ENCODE assay signal across 14 cellular contexts in genomic region chr13:35478384-35479222, GRCh38. TPM values are rescaled to one million over a fixed set of nuclear protein-coding genes. Genes with fewer than 3 reads are reported as not detected.
DNase-seq lines count a peak whose midpoint lies in the region; ATAC-seq and TF ChIP-seq lines count a peak whose summit lies in the region.
"Had no signal": no experiment of that assay in that cellular context is flagged by ENCODE, and none has a peak within 500 bp of the region (broad histone marks: within the 10 kb centered on the region; RNA-seq: fewer than 3 reads in every experiment).

No MANE protein-coding gene starts in this region.

- WGBS in mesenchymal stem cell, result under 1% methylated on average over 51 of the region's 51 CpGs
- WGBS in esophagus squamous epithelium, 2 donors, result 49 to 50% methylated on average over 27 to 45 of the region's 51 CpGs

- DNase-seq in AG10803 (ENCODE audit: low read depth) (no peak), H7 (peak; percentile 68), cerebellum (ENCODE audit: low spot score) (peak; percentile 52), mesenchymal stem cell (no peak), NCI-H187 (lab: John Stamatoyannopoulos, UW) (no peak), esophagus squamous epithelium (lab: John Stamatoyannopoulos, UW) (no peak)
- DNase-seq: activated CD4-positive, CD25-positive, alpha-beta regulatory T cell treated with anti-CD3 and anti-CD28 coated beads, Interleukin-2, amount 50 U/mL, for 72 hours; activated naive CD4-positive, alpha-beta T cell treated with Interleukin-2 at 50 U/mL for 16 hours; hippocampal formation; NCI-H524; SIG-M5 had no signal

- no peak overlapping the region for H2AK5ac ChIP-seq in mesenchymal stem cell (ENCODE audit: low read length, severe bottlenecking)

- no peak overlapping the region for H4K91ac ChIP-seq in mesenchymal stem cell (ENCODE audit: low read length)

- peaks cover 4% of the 10 kb centered on the region for H3K79me1 ChIP-seq in mesenchymal stem cell (replicated peaks; ENCODE audit: low read length, poor library complexity, severe bottlenecking)

- H3K14ac ChIP-seq in mesenchymal stem cell (ENCODE audit: low read length in 2 of 2), result no peak overlapping the region

- ATAC-seq in HG03457 (IDR thresholded peaks at IDR 0.05; ENCODE audit: unreplicated experiment) (no peak), GM21447 (IDR thresholded peaks at IDR 0.05; ENCODE audit: unreplicated experiment) (no peak)

- no peak overlapping the region for H2BK12ac ChIP-seq in mesenchymal stem cell (ENCODE audit: low read length in 2 of 2)

- H3K27ac ChIP-seq in mesenchymal stem cell (ENCODE audit: low read length, poor library complexity, severe bottlenecking) (no peak overlapping the region), esophagus squamous epithelium (no peak overlapping the region)

- H2BK15ac ChIP-seq in mesenchymal stem cell (ENCODE audit: low read depth, poor library complexity, severe bottlenecking), result no peak overlapping the region

- no peak overlapping the region for H2BK120ac ChIP-seq in mesenchymal stem cell (ENCODE audit: low read depth, low read length)

- peak overlapping the region; percentile 5 for H3K4me2 ChIP-seq in mesenchymal stem cell (ENCODE audit: low read length, poor library complexity, severe bottlenecking)

- TF ChIP-seq POLR2A in esophagus squamous epithelium (IDR thresholded peaks at IDR 0.05), result no peak

- no peak overlapping the region for H2BK5ac ChIP-seq in mesenchymal stem cell (ENCODE audit: low read depth, low read length, poor library complexity, severe bottlenecking)

- H3K36me3 ChIP-seq in H7 (replicated peaks; ENCODE audit: control insufficient read depth, insufficient read depth, low read length) (no peaks in the 10 kb centered on the region), mesenchymal stem cell (ENCODE audit: control insufficient read depth in 1 of 2, insufficient read depth in 2 of 2, low read depth in 1 of 2, low read length in 2 of 2) (peaks cover 0 to 7% of the 10 kb centered on the region in 2 experiments), esophagus squamous epithelium (no peaks in the 10 kb centered on the region)

- H3K4ac ChIP-seq in mesenchymal stem cell (ENCODE audit: low read depth in 1 of 2, low read length in 2 of 2), result no peak overlapping the region

- peaks cover 56% of the 10 kb centered on the region for H3K27me3 ChIP-seq in H7 (ENCODE audit: control insufficient read depth, insufficient read depth, low read length)
- H3K27me3 ChIP-seq in mesenchymal stem cell (ENCODE audit: control insufficient read depth in 1 of 2, insufficient read depth in 1 of 2, low read length in 2 of 2), result peaks cover 0 to 47% of the 10 kb centered on the region in 2 experiments
- peaks cover 0 to 64% (median 7%) of the 10 kb centered on the region in 4 donors for H3K27me3 ChIP-seq in esophagus squamous epithelium

- no peak overlapping the region for H3K18ac ChIP-seq in mesenchymal stem cell (ENCODE audit: low read depth in 1 of 2, low read length in 2 of 2)

- H3K4me3 ChIP-seq in AG10803 (ENCODE audit: low read length) (peak overlapping the region; percentile 28), H7 (ENCODE audit: insufficient read depth, low read depth, low read length) (peak overlapping the region; percentile 36), mesenchymal stem cell (ENCODE audit: insufficient read depth in 1 of 2, low read depth in 1 of 2, low read length in 2 of 2) (peak overlapping the region in 1 of 2 experiments; percentile 37), esophagus squamous epithelium (peak overlapping the region in 1 of 4 donors; percentile 7)

- H3K23ac ChIP-seq in mesenchymal stem cell (ENCODE audit: low read length in 2 of 2), result no peak overlapping the region

- H4K8ac ChIP-seq in mesenchymal stem cell (ENCODE audit: low read length), result no peak overlapping the region

- H3K4me1 ChIP-seq in mesenchymal stem cell (ENCODE audit: control insufficient read depth, insufficient read depth, low read depth, low read length) (peaks cover 19% of the 10 kb centered on the region), esophagus squamous epithelium (peaks cover 0 to 32% (median 0%) of the 10 kb centered on the region in 3 donors)

- intact Hi-C loops in esophagus squamous epithelium (cut with DNase I), result no loop called here

- H3K9ac ChIP-seq in mesenchymal stem cell (ENCODE audit: low read length), result no peak overlapping the region

- TF ChIP-seq CTCF in AG10803 (conservative IDR thresholded peaks at IDR 0.05; ENCODE audit: low read length) (no peak), esophagus squamous epithelium (IDR thresholded peaks at IDR 0.05) (no peak)

- no peak overlapping the region for H2AFZ ChIP-seq in mesenchymal stem cell (ENCODE audit: low read depth, low read length)

- no peaks in the 10 kb centered on the region for H3K9me3 ChIP-seq in mesenchymal stem cell (ENCODE audit: control insufficient read depth, low read length)
- no peaks in the 10 kb centered on the region for H3K9me3 ChIP-seq in esophagus squamous epithelium

RNA-seq across cellular contexts. Expression of gene MAB21L1, which starts 2.1 kb away (rescaled TPM):
- 0.07 TPM in 2 replicates for total RNA-seq in H7 (2014; rRNA removed; shearing (Covaris generic))
- total RNA-seq in cerebellum (92.3 TPM), esophagus squamous epithelium (under 1 TPM in 3 of 4 donors, not detected in 1; 0.13 to 0.32 (median 0.19) TPM)
- polyA plus RNA-seq in mesenchymal stem cell (2013, experiment 1 of 2), result not detected
- polyA plus RNA-seq in mesenchymal stem cell (2013, experiment 2 of 2), result not detected
- total RNA-seq: MCF 10A had no signal

Comparison
In these comparisons a context has a peak if more than half of its experiments do, and no peak if none do; other contexts are left out.
1. DNase-seq: peak in H7 (single experiment) and cerebellum (single experiment); none in AG10803 (single experiment), mesenchymal stem cell (single experiment), NCI-H187 (0 of 2) and esophagus squamous epithelium (single experiment).
2. RNA of gene MAB21L1, which starts 2.1 kb away (total RNA-seq): 92.3 TPM in cerebellum (single experiment); 0.13 to 0.32 TPM in esophagus squamous epithelium and 0.07 TPM in H7; every median in the first group is over 10 times any median in the second.